Comparison of ENCODE assay signal across 9 cellular contexts in genomic region chr4:184420881-184421416, GRCh38. TPM values are rescaled to one million over a fixed set of nuclear protein-coding genes. Genes with fewer than 3 reads are reported as not detected.
DNase-seq lines count a peak whose midpoint lies in the region; ATAC-seq and TF ChIP-seq lines count a peak whose summit lies in the region.
"Had no signal": no experiment of that assay in that cellular context is flagged by ENCODE, and none has a peak within 500 bp of the region (broad histone marks: within the 10 kb centered on the region; RNA-seq: fewer than 3 reads in every experiment).

No MANE protein-coding gene starts in this region.

- intact Hi-C loops in colonic mucosa (cut with DNase I): no loop called here

- peaks cover 49% of the 10 kb centered on the region for H3K79me2 ChIP-seq in hepatocyte

- H3K9me2 ChIP-seq in hepatocyte (replicated peaks; ENCODE audit: insufficient read depth): no peaks in the 10 kb centered on the region

- H4K20me1 ChIP-seq in hepatocyte (ENCODE audit: insufficient read depth, poor library complexity, severe bottlenecking): no peaks in the 10 kb centered on the region

- H3K9me3 ChIP-seq in colonic mucosa: no peaks in the 10 kb centered on the region
- H3K9me3 ChIP-seq in hepatocyte (ENCODE audit: low read depth): peaks cover 8% of the 10 kb centered on the region

- WGBS in hepatocyte (ENCODE audit: low lambda C conversion rate, missing lambda C conversion rate): 91% methylated on average over 5 of the region's 5 CpGs

- no peak overlapping the region for H3K4me2 ChIP-seq in hepatocyte

- no peak overlapping the region; the same call in 1 of the 2 replicates for H3K4me3 ChIP-seq in GM12864 (ENCODE audit: low read depth, low read length)
- no peak overlapping the region for H3K4me3 ChIP-seq in colonic mucosa
- no peak overlapping the region for H3K4me3 ChIP-seq in hepatocyte

- peak; percentile 60 for DNase-seq in GM12864 (ENCODE audit: low read depth)
- no peak for DNase-seq in colonic mucosa
- DNase-seq in NCI-H1694 treated with DMSO at 0.1 percent for 48 hours (lab: John Stamatoyannopoulos, UW): no peak
- DNase-seq in NCI-H2196 treated with DMSO at 0.1 percent for 48 hours (lab: John Stamatoyannopoulos, UW; ENCODE audit: unreplicated experiment): no peak
- no peak for DNase-seq in cortex of kidney (lab: John Stamatoyannopoulos, UW)
- no peak for DNase-seq in hepatocyte (ENCODE audit: low spot score)
- DNase-seq: NCI-H774 had no signal

- H3K27me3 ChIP-seq in colonic mucosa (no peaks in the 10 kb centered on the region), hepatocyte (no peaks in the 10 kb centered on the region)

- no peak overlapping the region for H2AFZ ChIP-seq in hepatocyte

- H3K9ac ChIP-seq in colonic mucosa (ENCODE audit: low read depth in 2 of 2, low read length in 2 of 2): no peak overlapping the region

- ATAC-seq in GM19468 (IDR thresholded peaks at IDR 0.05; ENCODE audit: extremely low read depth, unreplicated experiment) (peak; percentile 23), HG03354 (IDR thresholded peaks at IDR 0.05; ENCODE audit: poor library complexity, severe bottlenecking, unreplicated experiment) (peak; percentile 55)

- H3K36me3 ChIP-seq in colonic mucosa (peaks cover 6% of the 10 kb centered on the region), hepatocyte (replicated peaks; ENCODE audit: insufficient read depth, low read depth) (no peaks in the 10 kb centered on the region)

- TF ChIP-seq CTCF in GM12864 (IDR thresholded peaks at IDR 0.05; ENCODE audit: low read depth, low read length, missing control alignments): no peak
- no peak for TF ChIP-seq CTCF in colonic mucosa (IDR thresholded peaks at IDR 0.05)
- no peak for TF ChIP-seq CTCF in hepatocyte (IDR thresholded peaks at IDR 0.05; ENCODE audit: poor library complexity)

- H3K4me1 ChIP-seq in colonic mucosa: no peaks in the 10 kb centered on the region
- H3K4me1 ChIP-seq in hepatocyte (ENCODE audit: insufficient read depth): peaks cover 6% of the 10 kb centered on the region

- H3K27ac ChIP-seq in colonic mucosa (peak overlapping the region; percentile 14), hepatocyte (no peak overlapping the region)

RNA-seq across cellular contexts. Expression of gene IRF2, which starts 53.4 kb away (rescaled TPM):
- total RNA-seq in colonic mucosa (10 to 100 TPM; 36.2 to 61.9 TPM), hepatocyte (41.1 and 50.5 TPM in 2 replicates)
- polyA plus RNA-seq in hepatocyte: 17.7 and 19.1 TPM in 2 replicates
